1 cellular context compared by ENCODE assay signal in the genomic region with DNA sequence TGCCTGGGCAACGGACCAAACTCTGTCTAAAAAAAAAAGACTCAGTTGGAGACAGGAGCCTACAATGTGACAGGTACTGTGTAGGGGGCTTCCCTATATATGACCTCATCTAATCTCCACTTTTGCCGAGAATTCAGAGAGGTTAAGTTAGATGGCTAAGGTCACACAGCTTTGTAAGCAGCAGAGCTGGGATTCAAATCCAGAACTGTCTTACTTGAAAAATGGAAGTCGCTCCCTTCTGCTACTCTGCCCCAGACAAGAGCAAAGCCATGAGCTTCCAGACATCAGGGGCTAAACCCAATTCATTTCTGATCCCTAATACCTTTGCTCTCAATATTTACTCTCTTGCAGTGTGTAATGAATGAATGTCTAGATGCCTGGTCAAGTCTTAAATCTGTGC.
A peak's percentile ranks its signal among the peaks of the same experiment; 100 is the strongest.
TF ChIP-seq lines count a peak whose summit lies in the region.

No MANE protein-coding gene starts in this region.

TF ChIP-seq in K562, 482 proteins besides CTCF, POLR2A, EP300 and RAD21:
- TF ChIP-seq SMAD2 (IDR thresholded peaks at IDR 0.05; ENCODE audit: low read depth, low read length) (no peak), TEAD1 (CRISPR knock-in tag; IDR thresholded peaks at IDR 0.05) (no peak), TEAD4 (IDR thresholded peaks at IDR 0.05; ENCODE audit: low read length) (no peak), TEAD4 (CRISPR knock-in tag; IDR thresholded peaks at IDR 0.05; ENCODE audit: borderline replicate concordance) (no peak), ZSCAN29 (IDR thresholded peaks at IDR 0.05) (no peak), RCOR1 (IDR thresholded peaks at IDR 0.05; ENCODE audit: borderline replicate concordance in 1 of 2, low read depth in 2 of 2, low read length in 2 of 2) (no peak), ATF7 (IDR thresholded peaks at IDR 0.05) (no peak), ZFP36 (IDR thresholded peaks at IDR 0.05; ENCODE audit: low read depth, low read length, partially characterized antibody) (peak; percentile 7), TCF3 (CRISPR knock-in tag; IDR thresholded peaks at IDR 0.05) (no peak), RBM25 (IDR thresholded peaks at IDR 0.05; ENCODE audit: low read depth, low read length, severe bottlenecking) (peak; percentile 71)
- TF ChIP-seq, protein P1, sequence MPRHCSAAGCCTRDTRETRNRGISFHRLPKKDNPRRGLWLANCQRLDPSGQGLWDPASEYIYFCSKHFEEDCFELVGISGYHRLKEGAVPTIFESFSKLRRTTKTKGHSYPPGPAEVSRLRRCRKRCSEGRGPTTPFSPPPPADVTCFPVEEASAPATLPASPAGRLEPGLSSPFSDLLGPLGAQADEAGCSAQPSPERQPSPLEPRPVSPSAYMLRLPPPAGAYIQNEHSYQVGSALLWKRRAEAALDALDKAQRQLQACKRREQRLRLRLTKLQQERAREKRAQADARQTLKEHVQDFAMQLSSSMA (CRISPR knock-in tag; IDR thresholded peaks at IDR 0.05), result no peak
- TF ChIP-seq, protein P2, sequence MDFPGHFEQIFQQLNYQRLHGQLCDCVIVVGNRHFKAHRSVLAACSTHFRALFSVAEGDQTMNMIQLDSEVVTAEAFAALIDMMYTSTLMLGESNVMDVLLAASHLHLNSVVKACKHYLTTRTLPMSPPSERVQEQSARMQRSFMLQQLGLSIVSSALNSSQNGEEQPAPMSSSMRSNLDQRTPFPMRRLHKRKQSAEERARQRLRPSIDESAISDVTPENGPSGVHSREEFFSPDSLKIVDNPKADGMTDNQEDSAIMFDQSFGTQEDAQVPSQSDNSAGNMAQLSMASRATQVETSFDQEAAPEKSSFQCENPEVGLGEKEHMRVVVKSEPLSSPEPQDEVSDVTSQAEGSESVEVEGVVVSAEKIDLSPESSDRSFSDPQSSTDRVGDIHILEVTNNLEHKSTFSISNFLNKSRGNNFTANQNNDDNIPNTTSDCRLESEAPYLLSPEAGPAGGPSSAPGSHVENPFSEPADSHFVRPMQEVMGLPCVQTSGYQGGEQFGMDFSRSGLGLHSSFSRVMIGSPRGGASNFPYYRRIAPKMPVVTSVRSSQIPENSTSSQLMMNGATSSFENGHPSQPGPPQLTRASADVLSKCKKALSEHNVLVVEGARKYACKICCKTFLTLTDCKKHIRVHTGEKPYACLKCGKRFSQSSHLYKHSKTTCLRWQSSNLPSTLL (IDR thresholded peaks at IDR 0.05), result no peak
